Comparison of ENCODE assay signal across 8 cellular contexts in genomic region chr13:52454825-52455676, GRCh38. TPM values are rescaled to one million over a fixed set of nuclear protein-coding genes. Genes with fewer than 3 reads are reported as not detected.
DNase-seq lines count a peak whose midpoint lies in the region; ATAC-seq and TF ChIP-seq lines count a peak whose summit lies in the region.

TSS of gene CKAP2 (plus strand) at chr13:52455478. CDS start at chr13:52455557, 79 bp downstream.

- no peaks in the 10 kb centered on the region; the same call in 1 of the 2 replicates for H3K4me1 ChIP-seq in BE2C

- ATAC-seq in HG03460 (IDR thresholded peaks at IDR 0.05; ENCODE audit: unreplicated experiment): peak; percentile 74
- ATAC-seq in left colon: peak; percentile 87

- no peaks in the 10 kb centered on the region for H3K9me3 ChIP-seq in BE2C

- H3K4me3 ChIP-seq in BE2C (ENCODE audit: low read depth, low read length) (peak within 1 kb of the TSS; percentile 87), coronary artery (peak within 1 kb of the TSS; percentile 95)

- TF ChIP-seq CTCF in BE2C (IDR thresholded peaks at IDR 0.05; ENCODE audit: low read depth, low read length) (no peak), coronary artery (IDR thresholded peaks at IDR 0.05) (no peak)

- no peaks in the 10 kb centered on the region for H3K27me3 ChIP-seq in BE2C

- intact Hi-C loops in left colon (cut with DNase I, micrococcal nuclease): loop anchor here in 1 of 2 donors (10.0 kb wide), 1 partner anchor 200 kb away; the partner anchor contains the start of gene SUGT1

- H3K36me3 ChIP-seq in BE2C: peaks cover 30% of the 10 kb centered on the region

- H3K27ac ChIP-seq in coronary artery: peak within 1 kb of the TSS; percentile 73 to 96

- DNase-seq in BE2C (peak; percentile 97), GM19240 (ENCODE audit: insufficient read length, low spot score) (peak; percentile 89), NCI-H526 (lab: John Stamatoyannopoulos, UW) (peak; percentile 96 to 99), coronary artery (ENCODE audit: low spot score) (peak; percentile 95), left colon (peak; percentile 97)
- DNase-seq in activated CD4-positive, alpha-beta T cell treated with anti-CD3 and anti-CD28 coated beads for 48 hours: peak; percentile 95
- peak; percentile 94 for DNase-seq in stimulated activated CD4-positive, alpha-beta T cell treated with anti-CD3 and anti-CD28 coated beads, Interleukin-1b, Interleukin-23, amount 100 ng/mL, for 48 hours

RNA-seq across cellular contexts. Expression of gene CKAP2, which starts in this region (rescaled TPM):
- polyA plus RNA-seq in BE2C (2012; ENCODE audit: insufficient read depth, insufficient read length, low read depth): 30.4 TPM
- 10 to 100 TPM in 1 of 2 donors, 1 to 10 TPM in 1; 7.2 to 14.5 TPM for total RNA-seq in left colon

Comparison
In these comparisons a context has a peak if more than half of its experiments do, and no peak if none do; other contexts are left out.
1. Peak in every context shown above with its lines: DNase-seq, ATAC-seq, H3K4me3 ChIP-seq and H3K27ac ChIP-seq.